25 cellular contexts compared by ENCODE assay signal in genomic region chr1:106233511-106233910, GRCh38.
"Had no signal": no experiment of that assay in that cellular context is flagged by ENCODE, and none has a peak within 500 bp of the region (broad histone marks: within the 10 kb centered on the region; RNA-seq: fewer than 3 reads in every experiment).

No MANE protein-coding gene starts in this region.

- H3K4me1 ChIP-seq: adrenal gland, breast epithelium, Peyer's patch, SJSA1 had no signal

- H3K36me3 Mint-ChIP-seq: activated naive CD8-positive, alpha-beta T cell treated with anti-CD3 and anti-CD28 coated beads, Interleukin-2, amount 10 ng/mL, durations not matched to agents 7 days and 5 days; WTC11 had no signal

- H3K4me3 ChIP-seq: adrenal gland, breast epithelium, Peyer's patch, SJSA1 had no signal

- H3K27ac ChIP-seq: adrenal gland, breast epithelium, Peyer's patch, SJSA1 had no signal

- H3K4me3 Mint-ChIP-seq: activated CD8-positive, alpha-beta T cell treated with anti-CD3 and anti-CD28 coated beads, Interleukin-2, amount 10 ng/mL, durations not matched to agents 7 days and 5 days; activated naive CD8-positive, alpha-beta T cell treated with anti-CD3 and anti-CD28 coated beads, Interleukin-2, amount 10 ng/mL, durations not matched to agents 7 days and 5 days; T-helper 17 cell; WTC11 had no signal

- H3K27me3 ChIP-seq: adrenal gland, breast epithelium, Peyer's patch, SJSA1 had no signal

- DNase-seq: activated CD4-positive, alpha-beta T cell treated with anti-CD3 and anti-CD28 coated beads for 48 hours; activated CD4-positive, alpha-beta T cell treated with anti-CD3 and anti-CD28 coated beads, Interleukin-2, amount 50 U/mL, for 4 hours; activated CD4-positive, CD25-positive, alpha-beta regulatory T cell treated with anti-CD3 and anti-CD28 coated beads, Interleukin-2, amount 50 U/mL, for 72 hours; activated CD8-positive, alpha-beta memory T cell treated with anti-CD3 and anti-CD28 coated beads, Interleukin-2, amount 50 U/mL, for 48 hours; activated CD8-positive, alpha-beta T cell treated with anti-CD3 and anti-CD28 coated beads, Interleukin-2, amount 10 ng/mL, durations not matched to agents 7 days and 5 days; activated naive CD4-positive, alpha-beta T cell treated with anti-CD3 and anti-CD28 coated beads, Interleukin-2, amount 50 U/mL, for 16 hours; activated naive CD8-positive, alpha-beta T cell treated with anti-CD3 and anti-CD28 coated beads, Interleukin-2, amount 10 ng/mL, durations not matched to agents 7 days and 5 days; activated T-cell treated with anti-CD3 and anti-CD28 coated beads, Interleukin-2, amount 50 U/mL, for 1 hour; adrenal gland; anterior cingulate cortex; caudate nucleus; MM.1S; NCI-H1105; NCI-H1436; NCI-H1694 treated with DMSO at 0.1 percent for 48 hours; NCI-H2081 treated with DMSO at 0.1 percent for 48 hours; NCI-H510A treated with DMSO at 0.1 percent for 48 hours; NCI-H774; Peyer's patch; SHP77; T-helper 17 cell; T-helper 9 cell had no signal

- H3K9me3 Mint-ChIP-seq: WTC11 had no signal

- H3K9me3 ChIP-seq: breast epithelium, Peyer's patch, SJSA1 had no signal

- ATAC-seq: activated CD8-positive, alpha-beta T cell treated with anti-CD3 and anti-CD28 coated beads, Interleukin-2, amount 10 ng/mL, durations not matched to agents 7 days and 5 days; T-helper 17 cell; WTC11 had no signal

- H3K4me1 Mint-ChIP-seq: activated naive CD8-positive, alpha-beta T cell treated with anti-CD3 and anti-CD28 coated beads, Interleukin-2, amount 10 ng/mL, durations not matched to agents 7 days and 5 days; T-helper 17 cell; WTC11 had no signal

- H3K27me3 Mint-ChIP-seq: activated naive CD8-positive, alpha-beta T cell treated with anti-CD3 and anti-CD28 coated beads, Interleukin-2, amount 10 ng/mL, durations not matched to agents 7 days and 5 days; T-helper 17 cell had no signal

- H3K36me3 ChIP-seq: adrenal gland, breast epithelium, Peyer's patch, SJSA1 had no signal

- H3K27ac Mint-ChIP-seq: activated CD8-positive, alpha-beta T cell treated with anti-CD3 and anti-CD28 coated beads, Interleukin-2, amount 10 ng/mL, durations not matched to agents 7 days and 5 days; activated naive CD8-positive, alpha-beta T cell treated with anti-CD3 and anti-CD28 coated beads, Interleukin-2, amount 10 ng/mL, durations not matched to agents 7 days and 5 days; T-helper 17 cell; WTC11 had no signal
